ENCODE assay signal across 8 cellular contexts in genomic region chr9:128723866-128724743, GRCh38. TPM values are rescaled to one million over a fixed set of nuclear protein-coding genes. Genes with fewer than 3 reads are reported as not detected.
DNase-seq lines count a peak whose midpoint lies in the region; ATAC-seq and TF ChIP-seq lines count a peak whose summit lies in the region.

Gene ZDHHC12 (minus strand): TSS chr9:128724127. CDS start chr9:128724093, 34 bp downstream.

- peak within 1 kb of the TSS; percentile 13 for H3K27ac ChIP-seq in epithelial cell of prostate

- H3K36me3 Mint-ChIP-seq in IgD-negative memory B cell: no peaks in the 10 kb centered on the region

- intact Hi-C loops in mucosa of descending colon (cut with DNase I, micrococcal nuclease): no loop called here

- H3K27me3 Mint-ChIP-seq in IgD-negative memory B cell: no peaks in the 10 kb centered on the region

- peak; percentile 95 for ATAC-seq in GM21529 (IDR thresholded peaks at IDR 0.05; ENCODE audit: unreplicated experiment)
- ATAC-seq in mucosa of descending colon: peak; percentile 92

- H3K4me1 Mint-ChIP-seq in IgD-negative memory B cell: peaks cover 5 to 16% (median 14%) of the 10 kb centered on the region in 3 donors

- H3K4me3 Mint-ChIP-seq in IgD-negative memory B cell: peak within 1 kb of the TSS; percentile 92 to 95 (median 94)

- H3K9me3 ChIP-seq in mucosa of descending colon: no peaks in the 10 kb centered on the region

- H3K4me1 ChIP-seq in mucosa of descending colon (ENCODE audit: low read depth): peaks cover 14% of the 10 kb centered on the region

- no peak for TF ChIP-seq CTCF in mucosa of descending colon (IDR thresholded peaks at IDR 0.05)

- H3K9me3 Mint-ChIP-seq in IgD-negative memory B cell: no peaks in the 10 kb centered on the region

- peaks cover 4% of the 10 kb centered on the region for H3K36me3 ChIP-seq in mucosa of descending colon (ENCODE audit: low read depth)

- H3K4me3 ChIP-seq in mucosa of descending colon: peak within 1 kb of the TSS; percentile 50

- H3K27ac Mint-ChIP-seq in IgD-negative memory B cell: peak within 1 kb of the TSS; percentile 95 to 96 (median 95)

- DNase-seq in DMS 273 treated with DMSO at 0.1 percent for 48 hours (lab: John Stamatoyannopoulos, UW): peak; percentile 97
- peak; percentile 50 for DNase-seq in OCI-M2 (lab: John Stamatoyannopoulos, UW; ENCODE audit: unreplicated experiment)
- DNase-seq in activated T-cell treated with anti-CD3 and anti-CD28 coated beads for 4 hours: peak; percentile 96
- peak; percentile 93 for DNase-seq in epithelial cell of prostate (ENCODE audit: low read depth, low spot score)
- peak; percentile 98 to 100 (median 99) for DNase-seq in mucosa of descending colon
- peak; percentile 99 for DNase-seq in stimulated activated CD8-positive, alpha-beta memory T cell treated with anti-CD3 and anti-CD28 coated beads, Interleukin-4, amount 100 ng/mL, for 24 hours (ENCODE audit: low read depth)

RNA-seq across cellular contexts. Expression of gene ZDHHC12, which starts in this region (rescaled TPM):
- polyA plus RNA-seq in IgD-negative memory B cell: 55.3 TPM
- 10 to 100 TPM; 33.0 to 89.5 (median 76.8) TPM for total RNA-seq in mucosa of descending colon

Comparison
In these comparisons a context has a peak if more than half of its experiments do, and no peak if none do; other contexts are left out.
1. Peak in every context shown above with its lines: DNase-seq, ATAC-seq, H3K4me3 ChIP-seq and H3K27ac ChIP-seq.